11 cellular contexts compared by ENCODE assay signal in genomic region chr1:208497866-208498541, GRCh38.
DNase-seq lines count a peak whose midpoint lies in the region; TF ChIP-seq lines count a peak whose summit lies in the region.
"Had no signal": no experiment of that assay in that cellular context is flagged by ENCODE, and none has a peak within 500 bp of the region (broad histone marks: within the 10 kb centered on the region; RNA-seq: fewer than 3 reads in every experiment).

No MANE protein-coding gene starts in this region.

- H3K4me3 ChIP-seq in coronary artery (no peak overlapping the region), mesodermal cell (ENCODE audit: extremely low read depth, insufficient read depth, low read length, poor library complexity, severe bottlenecking) (no peak overlapping the region)

- in situ Hi-C loops in ACHN (cut with HindIII; ENCODE audit: low pct_ligation_motif_present, low pct_unique_long_range_greater_than_20kb, low sequenced_read_pairs), result no loop called here

- WGBS in mesodermal cell (ENCODE audit: insufficient coverage in 2 of 2), 2 experiments, result 91 to 93% methylated on average over 2 of the region's 4 CpGs

- H3K4me1 ChIP-seq in mesodermal cell (ENCODE audit: control insufficient read depth, insufficient read depth, low read length, poor library complexity, severe bottlenecking), result peaks cover 13% of the 10 kb centered on the region

- H3K36me3 ChIP-seq in mesodermal cell (ENCODE audit: control insufficient read depth, insufficient read depth, low read length), result no peaks in the 10 kb centered on the region

- no peak for TF ChIP-seq CTCF in coronary artery (IDR thresholded peaks at IDR 0.05)

- DNase-seq in EH (ENCODE audit: low read depth), result peak; percentile 66
- peak; percentile 53 for DNase-seq in NCI-H2196 (lab: John Stamatoyannopoulos, UW; ENCODE audit: unreplicated experiment)
- peak; percentile 19 for DNase-seq in coronary artery (ENCODE audit: low spot score)
- DNase-seq in kidney tubule cell (ENCODE audit: low spot score), result no peak
- no peak for DNase-seq in 8988T
- DNase-seq in ACHN, result no peak
- DNase-seq: CD8-positive, alpha-beta T cell; NCI-H1417 treated with DMSO at 0.1 percent for 48 hours; NCI-H2107; SHP77 treated with DMSO at 0.1 percent for 48 hours had no signal

- H3K9me3 ChIP-seq in mesodermal cell (ENCODE audit: control insufficient read depth, low read length), result no peaks in the 10 kb centered on the region

- H3K27ac ChIP-seq in coronary artery (no peak overlapping the region), mesodermal cell (ENCODE audit: low read depth, low read length, severe bottlenecking) (peak overlapping the region; percentile 33)

Comparison
In these comparisons a context has a peak if more than half of its experiments do, and no peak if none do; other contexts are left out.
1. DNase-seq: peak in EH (single experiment), NCI-H2196 (single experiment) and coronary artery (single experiment); none in kidney tubule cell (single experiment), 8988T (single experiment) and ACHN (single experiment).